In the genomic region with DNA sequence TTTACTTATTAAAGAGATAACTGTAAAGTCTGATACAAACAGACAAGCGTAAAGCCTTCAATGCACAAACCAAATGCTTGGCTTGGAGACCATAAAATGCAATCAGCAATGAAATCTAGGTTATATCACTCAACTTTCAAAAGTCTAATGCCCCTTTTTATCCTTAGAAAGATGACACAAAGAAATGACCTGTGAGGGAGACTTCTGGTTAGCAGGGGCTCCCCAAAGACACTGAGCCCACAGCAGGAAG, we compare ENCODE assay signal across 11 cellular contexts.
DNase-seq lines count a peak whose midpoint lies in the region; FAIRE-seq and TF ChIP-seq lines count a peak whose summit lies in the region.
"Had no signal": no experiment of that assay in that cellular context is flagged by ENCODE, and none has a peak within 500 bp of the region (broad histone marks: within the 10 kb centered on the region; RNA-seq: fewer than 3 reads in every experiment).

No MANE protein-coding gene starts in this region.

- no peaks in the 10 kb centered on the region for H3K27me3 ChIP-seq in small intestine (ENCODE audit: control insufficient read depth in 2 of 2, insufficient read depth in 2 of 2, low read length in 2 of 2)
- H3K27me3 ChIP-seq: ovary had no signal

- TF ChIP-seq CTCF in GM12864 (IDR thresholded peaks at IDR 0.05; ENCODE audit: low read depth, low read length, missing control alignments): no peak

- H3K9me3 ChIP-seq in KOPT-K1 (ENCODE audit: insufficient read depth, low read length, poor library complexity, severe bottlenecking) (no peaks in the 10 kb centered on the region), small intestine (ENCODE audit: control insufficient read depth, low read depth) (no peaks in the 10 kb centered on the region)
- H3K9me3 ChIP-seq: lower lobe of right lung, ovary had no signal

- DNase-seq in GM12864 (ENCODE audit: low read depth) (no peak), small intestine (no peak), NOMO-1 (lab: John Stamatoyannopoulos, UW; ENCODE audit: unreplicated experiment in 2 of 2) (no peak), NCI-H1694 treated with DMSO at 0.1 percent for 48 hours (lab: John Stamatoyannopoulos, UW) (no peak), ecto neural progenitor cell (ENCODE audit: low spot score) (no peak)
- DNase-seq: lower lobe of right lung, NCI-H1436 treated with DMSO at 0.1 percent for 48 hours, NCI-H748 treated with DMSO at 0.1 percent for 48 hours, ovary had no signal

- H3K4me3 ChIP-seq in GM12864 (ENCODE audit: low read depth, low read length) (peak overlapping the region; percentile 15; the same call in 1 of the 2 replicates), small intestine (ENCODE audit: low read depth in 1 of 2, low read length in 2 of 2) (no peak overlapping the region)
- H3K4me3 ChIP-seq: lower lobe of right lung, ovary had no signal

- no peaks in the 10 kb centered on the region for H3K36me3 ChIP-seq in KOPT-K1 (ENCODE audit: insufficient read depth, low read length)
- H3K36me3 ChIP-seq in small intestine (ENCODE audit: control insufficient read depth in 2 of 2, insufficient read depth in 2 of 2, low read length in 2 of 2): no peaks in the 10 kb centered on the region
- H3K36me3 ChIP-seq: lower lobe of right lung, ovary had no signal

- 74 to 80% (median 76%) methylated on average over 1 of the region's 1 CpG for WGBS in small intestine, 3 donors

- H3K27ac ChIP-seq in KOPT-K1 (ENCODE audit: low read depth, low read length, poor library complexity, severe bottlenecking) (peak overlapping the region; percentile 91), angular gyrus (ENCODE audit: low read depth, low read length) (peak overlapping the region; percentile 37), small intestine (ENCODE audit: low read depth in 1 of 2, low read length in 1 of 2) (peak overlapping the region; percentile 28 to 74)
- H3K27ac ChIP-seq: ovary had no signal

- peaks cover 3 to 18% of the 10 kb centered on the region in 2 donors for H3K4me1 ChIP-seq in small intestine (ENCODE audit: control insufficient read depth in 2 of 2, insufficient read depth in 1 of 2, low read depth in 1 of 2, low read length in 1 of 2)

- FAIRE-seq in small intestine (lab: Jason Lieb, UNC): no peak

Comparison
In these comparisons a context has a peak if more than half of its experiments do, and no peak if none do; other contexts are left out.
1. H3K27ac ChIP-seq: peak in every context shown above with its lines; median percentile 91 in KOPT-K1; 51 in small intestine; 37 in angular gyrus.